ENCODE assay signal across 16 cellular contexts in the genomic region with DNA sequence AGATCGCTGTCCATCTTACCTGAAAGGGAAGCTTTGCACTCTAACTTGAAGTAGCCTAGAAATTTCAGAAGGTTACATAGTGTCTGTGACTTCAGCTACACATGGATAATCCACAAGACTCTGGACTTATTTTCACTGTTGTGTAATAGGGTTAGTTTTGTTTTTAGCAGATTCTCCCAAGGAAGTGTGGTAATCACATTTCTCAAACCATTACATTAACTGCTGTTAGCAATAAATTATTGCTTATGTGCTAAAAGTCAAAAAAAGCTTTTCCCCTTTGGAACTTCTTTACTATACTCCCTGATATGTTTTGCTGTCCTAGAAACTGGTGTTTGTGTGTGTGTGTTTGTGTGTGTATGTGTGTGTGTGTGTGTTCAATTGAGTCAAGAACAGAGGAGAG.
A peak's percentile ranks its signal among the peaks of the same experiment; 100 is the strongest.
DNase-seq lines count a peak whose midpoint lies in the region; ATAC-seq, FAIRE-seq and TF ChIP-seq lines count a peak whose summit lies in the region.
"Had no signal": no experiment of that assay in that cellular context is flagged by ENCODE, and none has a peak within 500 bp of the region (broad histone marks: within the 10 kb centered on the region; RNA-seq: fewer than 3 reads in every experiment).

No MANE protein-coding gene starts in this region.

- POLR2A ChIA-PET in GM12878 (lab: Charles Lee): no interaction called here

- no peak overlapping the region for H3K4me2 ChIP-seq in GM12878 (ENCODE audit: control insufficient read depth, insufficient read depth)
- H3K4me2 ChIP-seq in mesenchymal stem cell (ENCODE audit: low read length, poor library complexity, severe bottlenecking): no peak overlapping the region

- H3K9me3 ChIP-seq in GM12878 (replicated peaks; ENCODE audit: control insufficient read depth, insufficient read depth, low read length) (no peaks in the 10 kb centered on the region), mesenchymal stem cell (ENCODE audit: control insufficient read depth, low read length) (no peaks in the 10 kb centered on the region)

- TF ChIP-seq RAD21 in GM12878 (IDR thresholded peaks at IDR 0.05; ENCODE audit: insufficient read depth, low read depth, low read length): no peak

- H3K18ac ChIP-seq in mesenchymal stem cell (ENCODE audit: low read depth in 1 of 2, low read length in 2 of 2): peak overlapping the region in 1 of 2 experiments; percentile 74

- FAIRE-seq in GM12878 (lab: Jason Lieb, UNC): peak; percentile 49
- FAIRE-seq: GM18507 had no signal

- TF ChIP-seq CTCF in GM12878 (IDR thresholded peaks at IDR 0.05 in 2 of 3, conservative IDR thresholded peaks at IDR 0.05 in 1 of 3; ENCODE audit: control insufficient read depth in 2 of 3, extremely low read depth in 1 of 3, insufficient read depth in 1 of 3, low read depth in 3 of 3, low read length in 3 of 3): no peak

- H3K14ac ChIP-seq in mesenchymal stem cell (ENCODE audit: low read length in 2 of 2): no peak overlapping the region

- H3K4me3 ChIP-seq in ACC112 (ENCODE audit: low read depth, low read length) (no peak overlapping the region), GM12878 (no peak overlapping the region), mesenchymal stem cell (ENCODE audit: insufficient read depth in 1 of 2, low read depth in 1 of 2, low read length in 2 of 2) (no peak overlapping the region)

- RAD21 ChIA-PET in GM12878 (lab: Charles Lee; ENCODE audit: unreplicated experiment): no interaction called here

- no peak overlapping the region for H2BK15ac ChIP-seq in mesenchymal stem cell (ENCODE audit: low read depth, poor library complexity, severe bottlenecking)

- no peaks in the 10 kb centered on the region for H4K20me1 ChIP-seq in GM12878 (ENCODE audit: control insufficient read depth, insufficient read depth)

- no peaks in the 10 kb centered on the region for H3K27me3 ChIP-seq in ACC112 (ENCODE audit: insufficient read depth, low read length)
- H3K27me3 ChIP-seq in GM12878 (replicated peaks in 1 of 2; ENCODE audit: control insufficient read depth in 2 of 2, insufficient read depth in 2 of 2, low read length in 1 of 2): no peaks in the 10 kb centered on the region
- no peaks in the 10 kb centered on the region for H3K27me3 ChIP-seq in mesenchymal stem cell (ENCODE audit: control insufficient read depth in 1 of 2, insufficient read depth in 1 of 2, low read length in 2 of 2)

- H3K4ac ChIP-seq in mesenchymal stem cell (ENCODE audit: low read depth in 1 of 2, low read length in 2 of 2): no peak overlapping the region

- no peak overlapping the region for H2BK12ac ChIP-seq in mesenchymal stem cell (ENCODE audit: low read length in 2 of 2)

- H2BK5ac ChIP-seq in mesenchymal stem cell (ENCODE audit: low read depth, low read length, poor library complexity, severe bottlenecking): no peak overlapping the region

- H3K36me3 ChIP-seq in ACC112 (ENCODE audit: insufficient read depth, low read length): no peaks in the 10 kb centered on the region
- no peaks in the 10 kb centered on the region for H3K36me3 ChIP-seq in GM12878 (ENCODE audit: control insufficient read depth in 2 of 2, insufficient read depth in 2 of 2, low read length in 1 of 2)
- H3K36me3 ChIP-seq in mesenchymal stem cell (ENCODE audit: control insufficient read depth in 1 of 2, insufficient read depth in 2 of 2, low read depth in 1 of 2, low read length in 2 of 2): no peaks in the 10 kb centered on the region

- H4K91ac ChIP-seq in mesenchymal stem cell (ENCODE audit: low read length): no peak overlapping the region

- no peak overlapping the region for H2AK5ac ChIP-seq in mesenchymal stem cell (ENCODE audit: low read length, severe bottlenecking)

- in situ Hi-C loops in GM12878 (cut with MboI): no loop called here

- H3K79me2 ChIP-seq in ACC112 (ENCODE audit: control insufficient read depth, insufficient read depth, low read length, unreplicated experiment) (no peaks in the 10 kb centered on the region), GM12878 (ENCODE audit: control insufficient read depth, insufficient read depth, low read length) (no peaks in the 10 kb centered on the region)

- CTCF ChIA-PET in GM12878 (lab: Yijun Ruan, JAX): no interaction called here

- H4K8ac ChIP-seq in mesenchymal stem cell (ENCODE audit: low read length): no peak overlapping the region

- H3K23ac ChIP-seq in mesenchymal stem cell (ENCODE audit: low read length in 2 of 2): no peak overlapping the region

- DNase-seq in HCEC 1CT (peak; percentile 67), GM12878 (ENCODE audit: low read depth, low spot score) (no peak), mesenchymal stem cell (peak; percentile 85), NCI-H510A (lab: John Stamatoyannopoulos, UW) (no peak), GM19238 (ENCODE audit: insufficient read length, low spot score) (no peak)
- no peak for DNase-seq in stimulated activated CD4-positive, alpha-beta T cell treated with anti-CD3 and anti-CD28 coated beads, Interleukin-12 subunit alpha, Interleukin-12 subunit beta, amount 100 ng/mL, for 4 hours
- DNase-seq: activated naive CD4-positive, alpha-beta T cell treated with anti-CD3 and anti-CD28 coated beads, Interleukin-2, amount 10 ng/mL, durations not matched to agents 7 days and 5 days; DND-41; NCI-H187; NCI-H748 treated with DMSO at 0.1 percent for 48 hours; nephron progenitor cell; SHP77; stimulated activated CD8-positive, alpha-beta memory T cell treated with anti-CD3 and anti-CD28 coated beads, Interleukin-4, amount 100 ng/mL, for 48 hours had no signal

- 100% methylated on average over 1 of the region's 1 CpG for WGBS in GM12878 (ENCODE audit: insufficient coverage, insufficient replicate concordance, low lambda C conversion rate, missing lambda C conversion rate)
- 100% methylated on average over 1 of the region's 1 CpG for WGBS in mesenchymal stem cell

- no peak for TF ChIP-seq EP300 in GM12878 (IDR thresholded peaks at IDR 0.05; ENCODE audit: borderline replicate concordance in 1 of 2, control insufficient read depth in 1 of 2, low read depth in 2 of 2, low read length in 2 of 2)

- no peak overlapping the region for H2BK120ac ChIP-seq in mesenchymal stem cell (ENCODE audit: low read depth, low read length)

- H3K79me1 ChIP-seq in mesenchymal stem cell (replicated peaks; ENCODE audit: low read length, poor library complexity, severe bottlenecking): peaks cover 26% of the 10 kb centered on the region

- H3K9ac ChIP-seq in GM12878 (ENCODE audit: control insufficient read depth, insufficient read depth, low read length) (no peak overlapping the region), mesenchymal stem cell (ENCODE audit: low read length) (peak overlapping the region; percentile 14)

- H3K27ac ChIP-seq in ACC112 (ENCODE audit: low read depth, low read length) (peak overlapping the region; percentile 29; the same call in 1 of the 2 replicates), GM12878 (ENCODE audit: control insufficient read depth, insufficient read depth) (no peak overlapping the region), mesenchymal stem cell (ENCODE audit: low read length, poor library complexity, severe bottlenecking) (no peak overlapping the region)

- H3K4me1 ChIP-seq in ACC112 (ENCODE audit: control insufficient read depth, insufficient read depth, low read length, unreplicated experiment) (peaks cover 14% of the 10 kb centered on the region), GM12878 (ENCODE audit: control insufficient read depth, insufficient read depth, low read length) (no peaks in the 10 kb centered on the region), mesenchymal stem cell (ENCODE audit: control insufficient read depth, insufficient read depth, low read depth, low read length) (no peaks in the 10 kb centered on the region)

- intact Hi-C loops in GM12878 (cut with micrococcal nuclease; ENCODE audit: unreplicated experiment): loop anchor here (10.0 kb wide), 1 partner anchor 1085 kb away; no protein-coding TSS in a partner anchor

- no peak for ATAC-seq in GM12878
- ATAC-seq in HG03025 (IDR thresholded peaks at IDR 0.05; ENCODE audit: low FRiP score, unreplicated experiment): no peak

- SMC1A ChIA-PET in GM12878 (lab: Charles Lee; ENCODE audit: uncharacterized antibody, unreplicated experiment): no interaction called here

- H2AFZ ChIP-seq in ACC112 (ENCODE audit: low read length, unreplicated experiment) (no peak overlapping the region), GM12878 (ENCODE audit: control insufficient read depth, low read depth, low read length) (no peak overlapping the region), mesenchymal stem cell (ENCODE audit: low read depth, low read length) (no peak overlapping the region)

- TF ChIP-seq POLR2A in GM12878 (IDR thresholded peaks at IDR 0.05; ENCODE audit: low read depth, low read length): no peak

- BruUV-seq in GM12878 (replicated peaks; lab: Mats Ljungman, UMichigan): no TSS peak

TF ChIP-seq in GM12878, 131 proteins besides CTCF, POLR2A, EP300 and RAD21:
- TF ChIP-seq KDM1A (IDR thresholded peaks at IDR 0.05; ENCODE audit: borderline replicate concordance) (no peak), RCOR1 (conservative IDR thresholded peaks at IDR 0.05; ENCODE audit: low read depth, low read length) (no peak), SIN3A (IDR thresholded peaks at IDR 0.05; ENCODE audit: low read depth, low read length) (no peak)

Comparison
In these comparisons a context has a peak if more than half of its experiments do, and no peak if none do; other contexts are left out.
1. DNase-seq: peak in HCEC 1CT (single experiment) and mesenchymal stem cell (single experiment); none in GM12878 (single experiment), NCI-H510A (single experiment), GM19238 (single experiment) and stimulated activated CD4-positive, alpha-beta T cell treated with anti-CD3 and anti-CD28 coated beads, Interleukin-12 subunit alpha, Interleukin-12 subunit beta, amount 100 ng/mL, for 4 hours (single experiment).